Comparison of ENCODE assay signal across 1 cellular context in the genomic region with DNA sequence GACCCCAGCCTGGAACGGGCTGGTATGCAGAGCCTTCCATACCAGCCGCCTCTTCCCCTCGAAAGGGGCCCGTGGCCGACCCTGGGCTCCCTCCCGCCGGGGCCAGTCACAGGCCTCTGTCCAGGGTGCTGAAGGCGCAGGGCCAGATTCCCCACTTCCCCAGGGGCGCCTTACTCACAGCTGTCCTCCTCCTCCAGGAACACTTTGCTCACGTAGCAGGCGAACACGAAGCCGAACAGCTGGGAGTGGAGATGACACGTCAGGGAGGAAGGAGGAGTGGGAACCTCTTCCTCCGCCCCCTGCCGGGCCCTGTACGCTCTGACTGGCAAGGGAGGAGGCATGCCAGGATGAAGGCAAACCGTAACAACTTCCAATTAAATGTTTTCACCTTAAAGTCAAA.
TF ChIP-seq lines count a peak whose summit lies in the region.

No MANE protein-coding gene starts in this region.

TF ChIP-seq in HEK293, 187 proteins besides CTCF, POLR2A, EP300 and RAD21 (continued from another document and continues in another):
- TF ChIP-seq, protein P1, sequence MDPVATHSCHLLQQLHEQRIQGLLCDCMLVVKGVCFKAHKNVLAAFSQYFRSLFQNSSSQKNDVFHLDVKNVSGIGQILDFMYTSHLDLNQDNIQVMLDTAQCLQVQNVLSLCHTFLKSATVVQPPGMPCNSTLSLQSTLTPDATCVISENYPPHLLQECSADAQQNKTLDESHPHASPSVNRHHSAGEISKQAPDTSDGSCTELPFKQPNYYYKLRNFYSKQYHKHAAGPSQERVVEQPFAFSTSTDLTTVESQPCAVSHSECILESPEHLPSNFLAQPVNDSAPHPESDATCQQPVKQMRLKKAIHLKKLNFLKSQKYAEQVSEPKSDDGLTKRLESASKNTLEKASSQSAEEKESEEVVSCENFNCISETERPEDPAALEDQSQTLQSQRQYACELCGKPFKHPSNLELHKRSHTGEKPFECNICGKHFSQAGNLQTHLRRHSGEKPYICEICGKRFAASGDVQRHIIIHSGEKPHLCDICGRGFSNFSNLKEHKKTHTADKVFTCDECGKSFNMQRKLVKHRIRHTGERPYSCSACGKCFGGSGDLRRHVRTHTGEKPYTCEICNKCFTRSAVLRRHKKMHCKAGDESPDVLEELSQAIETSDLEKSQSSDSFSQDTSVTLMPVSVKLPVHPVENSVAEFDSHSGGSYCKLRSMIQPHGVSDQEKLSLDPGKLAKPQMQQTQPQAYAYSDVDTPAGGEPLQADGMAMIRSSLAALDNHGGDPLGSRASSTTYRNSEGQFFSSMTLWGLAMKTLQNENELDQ (tag by site-specific recombination; IDR thresholded peaks at IDR 0.05; ENCODE audit: low read depth), result no peak
- peak; percentile 47 for TF ChIP-seq ZNF335 (tag by site-specific recombination; conservative IDR thresholded peaks at IDR 0.05)
- TF ChIP-seq ZNF518A (tag by site-specific recombination; conservative IDR thresholded peaks at IDR 0.05; ENCODE audit: low read depth), result no peak
- peak; percentile 77 for TF ChIP-seq PBX3 (CRISPR knock-in tag; IDR thresholded peaks at IDR 0.05)
- no peak for TF ChIP-seq KLF8 (tag by site-specific recombination; IDR thresholded peaks at IDR 0.05)
- no peak for TF ChIP-seq ZNF121 (tag by site-specific recombination; IDR thresholded peaks at IDR 0.05)
- no peak for TF ChIP-seq ZNF747 (tag by site-specific recombination; IDR thresholded peaks at IDR 0.05)
- TF ChIP-seq GLIS1 (tag by site-specific recombination; IDR thresholded peaks at IDR 0.05), result peak; percentile 47; the same call in 1 of the 2 replicates
- TF ChIP-seq HIC1 (tag by site-specific recombination; IDR thresholded peaks at IDR 0.05), result no peak
- peak; percentile 98 for TF ChIP-seq REST (tag by site-specific recombination; IDR thresholded peaks at IDR 0.05)
- no peak for TF ChIP-seq SALL2 (tag by site-specific recombination; IDR thresholded peaks at IDR 0.05; ENCODE audit: borderline replicate concordance)
- no peak for TF ChIP-seq ZBTB8A (tag by site-specific recombination; IDR thresholded peaks at IDR 0.05)
- TF ChIP-seq ZNF426 (tag by site-specific recombination; IDR thresholded peaks at IDR 0.05), result no peak
- TF ChIP-seq MZF1 (tag by site-specific recombination; IDR thresholded peaks at IDR 0.05; ENCODE audit: borderline replicate concordance), result no peak
- TF ChIP-seq, protein P2, sequence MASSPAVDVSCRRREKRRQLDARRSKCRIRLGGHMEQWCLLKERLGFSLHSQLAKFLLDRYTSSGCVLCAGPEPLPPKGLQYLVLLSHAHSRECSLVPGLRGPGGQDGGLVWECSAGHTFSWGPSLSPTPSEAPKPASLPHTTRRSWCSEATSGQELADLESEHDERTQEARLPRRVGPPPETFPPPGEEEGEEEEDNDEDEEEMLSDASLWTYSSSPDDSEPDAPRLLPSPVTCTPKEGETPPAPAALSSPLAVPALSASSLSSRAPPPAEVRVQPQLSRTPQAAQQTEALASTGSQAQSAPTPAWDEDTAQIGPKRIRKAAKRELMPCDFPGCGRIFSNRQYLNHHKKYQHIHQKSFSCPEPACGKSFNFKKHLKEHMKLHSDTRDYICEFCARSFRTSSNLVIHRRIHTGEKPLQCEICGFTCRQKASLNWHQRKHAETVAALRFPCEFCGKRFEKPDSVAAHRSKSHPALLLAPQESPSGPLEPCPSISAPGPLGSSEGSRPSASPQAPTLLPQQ (tag by site-specific recombination; IDR thresholded peaks at IDR 0.05), result peak; percentile 49
- no peak for TF ChIP-seq ZNF175 (tag by site-specific recombination; IDR thresholded peaks at IDR 0.05)
- TF ChIP-seq ZNF24 (tag by site-specific recombination; IDR thresholded peaks at IDR 0.05), result 0 out of 2 replicates have a peak, but pooled peaks have one; percentile 48
- peak; percentile 37; the same call in 1 of the 2 replicates for TF ChIP-seq ZBTB17 (tag by site-specific recombination; IDR thresholded peaks at IDR 0.05)
- peak; percentile 63 for TF ChIP-seq ZIC2 (tag by site-specific recombination; IDR thresholded peaks at IDR 0.05)
- TF ChIP-seq KLF1 (tag by site-specific recombination; IDR thresholded peaks at IDR 0.05), result no peak
- TF ChIP-seq ZNF366 (tag by site-specific recombination; conservative IDR thresholded peaks at IDR 0.05), result peak; percentile 56; the same call in 1 of the 2 replicates
- TF ChIP-seq, protein P3, sequence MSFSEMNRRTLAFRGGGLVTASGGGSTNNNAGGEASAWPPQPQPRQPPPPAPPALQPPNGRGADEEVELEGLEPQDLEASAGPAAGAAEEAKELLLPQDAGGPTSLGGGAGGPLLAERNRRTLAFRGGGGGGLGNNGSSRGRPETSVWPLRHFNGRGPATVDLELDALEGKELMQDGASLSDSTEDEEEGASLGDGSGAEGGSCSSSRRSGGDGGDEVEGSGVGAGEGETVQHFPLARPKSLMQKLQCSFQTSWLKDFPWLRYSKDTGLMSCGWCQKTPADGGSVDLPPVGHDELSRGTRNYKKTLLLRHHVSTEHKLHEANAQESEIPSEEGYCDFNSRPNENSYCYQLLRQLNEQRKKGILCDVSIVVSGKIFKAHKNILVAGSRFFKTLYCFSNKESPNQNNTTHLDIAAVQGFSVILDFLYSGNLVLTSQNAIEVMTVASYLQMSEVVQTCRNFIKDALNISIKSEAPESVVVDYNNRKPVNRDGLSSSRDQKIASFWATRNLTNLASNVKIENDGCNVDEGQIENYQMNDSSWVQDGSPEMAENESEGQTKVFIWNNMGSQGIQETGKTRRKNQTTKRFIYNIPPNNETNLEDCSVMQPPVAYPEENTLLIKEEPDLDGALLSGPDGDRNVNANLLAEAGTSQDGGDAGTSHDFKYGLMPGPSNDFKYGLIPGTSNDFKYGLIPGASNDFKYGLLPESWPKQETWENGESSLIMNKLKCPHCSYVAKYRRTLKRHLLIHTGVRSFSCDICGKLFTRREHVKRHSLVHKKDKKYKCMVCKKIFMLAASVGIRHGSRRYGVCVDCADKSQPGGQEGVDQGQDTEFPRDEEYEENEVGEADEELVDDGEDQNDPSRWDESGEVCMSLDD (tag by site-specific recombination; IDR thresholded peaks at IDR 0.05), result peak; percentile 70
- TF ChIP-seq ZBTB21 (tag by site-specific recombination; IDR thresholded peaks at IDR 0.05), result peak; percentile 63; the same call in 1 of the 2 replicates
- no peak for TF ChIP-seq ZBTB7A (tag by site-specific recombination; IDR thresholded peaks at IDR 0.05; ENCODE audit: low read depth)
